ENCODE assay signal across 22 cellular contexts in the genomic region with DNA sequence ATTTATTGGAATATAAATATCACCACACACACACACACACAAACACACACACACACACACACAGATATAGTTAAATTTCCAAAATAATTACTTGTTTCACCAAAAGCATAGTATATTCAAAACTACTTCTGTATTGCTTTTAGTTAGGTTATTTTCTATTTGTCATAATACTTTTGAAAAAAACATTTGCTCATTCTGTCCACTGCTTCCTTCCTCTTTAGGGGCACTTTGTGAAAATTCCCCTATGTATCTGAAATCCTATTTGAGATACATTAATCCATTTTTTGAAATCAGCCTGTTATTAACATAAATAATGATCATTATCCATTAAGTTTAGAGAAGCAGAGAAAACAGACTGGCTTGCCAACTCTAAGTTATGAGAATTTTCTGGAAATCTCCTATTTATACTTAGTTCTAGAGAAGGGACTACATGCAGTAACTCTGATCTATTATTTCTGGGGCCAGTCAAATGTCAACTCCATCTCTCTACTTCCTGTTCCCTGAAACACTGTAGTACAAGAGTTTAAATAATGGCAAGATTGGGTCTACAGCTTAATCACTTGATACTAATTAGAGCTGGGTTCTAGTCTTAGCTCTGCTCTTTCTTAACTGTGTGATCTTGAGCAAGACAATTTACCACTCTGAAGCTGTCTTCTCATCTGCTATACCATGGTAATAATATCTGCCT. TPM values are rescaled to one million over a fixed set of nuclear protein-coding genes. Genes with fewer than 3 reads are reported as not detected.
A peak's percentile ranks its signal among the peaks of the same experiment; 100 is the strongest.
DNase-seq lines count a peak whose midpoint lies in the region; ATAC-seq and TF ChIP-seq lines count a peak whose summit lies in the region.
"Had no signal": no experiment of that assay in that cellular context is flagged by ENCODE, and none has a peak within 500 bp of the region (broad histone marks: within the 10 kb centered on the region; RNA-seq: fewer than 3 reads in every experiment).

No MANE protein-coding gene starts in this region.

- no peak for ATAC-seq in CD4-positive, alpha-beta T cell (ENCODE audit: poor library complexity)
- ATAC-seq in T-helper 17 cell = peak; percentile 14
- no peak for ATAC-seq in GM18858 (IDR thresholded peaks at IDR 0.05; ENCODE audit: unreplicated experiment)

- H3K4me1 Mint-ChIP-seq in CD4-positive, alpha-beta T cell (ENCODE audit: low read depth) = peaks cover 59% of the 10 kb centered on the region
- peaks cover 12% of the 10 kb centered on the region for H3K4me1 Mint-ChIP-seq in T-helper 17 cell
- H3K4me1 Mint-ChIP-seq in immature natural killer cell = peaks cover 11 to 21% of the 10 kb centered on the region in 2 donors
- no peaks in the 10 kb centered on the region for H3K4me1 Mint-ChIP-seq in mesothelial cell of epicardium
- H3K4me1 Mint-ChIP-seq: brain, neural crest cell had no signal

- H3K4me3 ChIP-seq in A673 (ENCODE audit: low read depth, low read length, poor library complexity, severe bottlenecking) = no peak overlapping the region
- H3K4me3 ChIP-seq: colonic mucosa, skin epidermis, upper lobe of left lung had no signal

- no peaks in the 10 kb centered on the region for H3K27me3 Mint-ChIP-seq in CD4-positive, alpha-beta T cell
- H3K27me3 Mint-ChIP-seq in T-helper 17 cell (no peaks in the 10 kb centered on the region), immature natural killer cell (ENCODE audit: low read depth in 3 of 3) (peaks cover 0 to 3% (median 2%) of the 10 kb centered on the region in 3 donors), mesothelial cell of epicardium (ENCODE audit: low read depth) (no peaks in the 10 kb centered on the region)
- H3K27me3 Mint-ChIP-seq: brain had no signal

- TF ChIP-seq POLR2A in erythroblast (IDR thresholded peaks at IDR 0.05; ENCODE audit: low read length) = no peak

- no peaks in the 10 kb centered on the region for H3K36me3 Mint-ChIP-seq in CD4-positive, alpha-beta T cell (ENCODE audit: low read depth)
- no peaks in the 10 kb centered on the region for H3K36me3 Mint-ChIP-seq in T-helper 17 cell (ENCODE audit: low read depth)
- no peaks in the 10 kb centered on the region for H3K36me3 Mint-ChIP-seq in immature natural killer cell
- no peaks in the 10 kb centered on the region for H3K36me3 Mint-ChIP-seq in mesothelial cell of epicardium
- H3K36me3 Mint-ChIP-seq: brain had no signal

- CTCF ChIA-PET in A673 (lab: Charles Lee) = no interaction called here
- CTCF ChIA-PET in CD4-positive, alpha-beta T cell (lab: Charles Lee) = interaction anchor here (1.2 to 2.4 kb wide), 3 partner anchors 11 to 180 kb away, joined by 3 to 6 read pairs (median 3); no protein-coding TSS in a partner anchor

- no peak for DNase-seq in A673 (ENCODE audit: low spot score)
- no peak for DNase-seq in CD4-positive, alpha-beta T cell
- no peak for DNase-seq in T-helper 17 cell
- DNase-seq in immature natural killer cell = no peak
- DNase-seq in hepatic stellate cell (ENCODE audit: low spot score) = no peak
- no peak for DNase-seq in erythroblast (lab: John Stamatoyannopoulos, UW)
- no peak for DNase-seq in mesothelial cell of epicardium (ENCODE audit: low spot score in 2 of 2, unreplicated experiment in 2 of 2)
- DNase-seq: activated CD4-positive, alpha-beta T cell treated with anti-CD3 and anti-CD28 coated beads for 4 hours; activated T-cell treated with anti-CD3 and anti-CD28 coated beads for 4 hours; Caco-2; colonic mucosa; NCI-H1417; NCI-H510A treated with DMSO at 0.1 percent for 48 hours; SK-N-SH; upper lobe of left lung had no signal

- H3K9me3 Mint-ChIP-seq in CD4-positive, alpha-beta T cell = no peaks in the 10 kb centered on the region
- H3K9me3 Mint-ChIP-seq in immature natural killer cell (peaks cover 0 to 2% (median 0%) of the 10 kb centered on the region in 6 donors), mesothelial cell of epicardium (peaks cover 20% of the 10 kb centered on the region)
- H3K9me3 Mint-ChIP-seq: brain had no signal

- H3K27me3 ChIP-seq in A673 (replicated peaks; ENCODE audit: insufficient read depth, low read depth, low read length, poor library complexity) = no peaks in the 10 kb centered on the region
- H3K27me3 ChIP-seq in CD4-positive, alpha-beta T cell (ENCODE audit: control insufficient read depth, insufficient read depth, low read length) = no peaks in the 10 kb centered on the region
- H3K27me3 ChIP-seq: colonic mucosa, upper lobe of left lung had no signal

- no TSS peak for BruUV-seq in A673 (replicated peaks; lab: Mats Ljungman, UMichigan)

- H3K27ac Mint-ChIP-seq in CD4-positive, alpha-beta T cell = peak overlapping the region; percentile 68
- peak overlapping the region; percentile 89 for H3K27ac Mint-ChIP-seq in T-helper 17 cell
- H3K27ac Mint-ChIP-seq in immature natural killer cell = peak overlapping the region in 5 of 6 donors; percentile 12 to 67 (median 32)
- no peak overlapping the region for H3K27ac Mint-ChIP-seq in mesothelial cell of epicardium
- H3K27ac Mint-ChIP-seq: brain had no signal

- TF ChIP-seq CTCF in A673 (conservative IDR thresholded peaks at IDR 0.05; ENCODE audit: low read depth, low read length) = no peak
- no peak for TF ChIP-seq CTCF in CD4-positive, alpha-beta T cell (IDR thresholded peaks at IDR 0.05)
- TF ChIP-seq CTCF in mesothelial cell of epicardium (IDR thresholded peaks at IDR 0.05; ENCODE audit: unreplicated experiment) = no peak

- no peaks in the 10 kb centered on the region for H3K36me3 ChIP-seq in A673 (ENCODE audit: insufficient read depth, low read length, poor library complexity, severe bottlenecking)
- H3K36me3 ChIP-seq: colonic mucosa, upper lobe of left lung had no signal

- H3K4me3 Mint-ChIP-seq in CD4-positive, alpha-beta T cell = peak overlapping the region; percentile 8
- H3K4me3 Mint-ChIP-seq in T-helper 17 cell (peak overlapping the region; percentile 28), immature natural killer cell (no peak overlapping the region), mesothelial cell of epicardium (no peak overlapping the region)
- H3K4me3 Mint-ChIP-seq: brain, neural crest cell had no signal

- POLR2A ChIA-PET in A673 (lab: Charles Lee; ENCODE audit: low non-redundant PET) = interaction anchor here (0.9 kb wide), 1 partner anchor 61 kb away, joined by 3 read pairs; no protein-coding TSS in a partner anchor
- POLR2A ChIA-PET in CD4-positive, alpha-beta T cell (lab: Charles Lee) = interaction anchor here (2.9 kb wide), 1 partner anchor 18 kb away, joined by 19 read pairs; no protein-coding TSS in a partner anchor

- H3K9me3 ChIP-seq in A673 (ENCODE audit: low read depth, low read length, poor library complexity, severe bottlenecking) (no peaks in the 10 kb centered on the region), T-helper 17 cell (ENCODE audit: control insufficient read depth, low read length, poor library complexity, severe bottlenecking) (no peaks in the 10 kb centered on the region)
- no peaks in the 10 kb centered on the region for H3K9me3 ChIP-seq in CD4-positive, alpha-beta T cell (ENCODE audit: control insufficient read depth, low read length)
- H3K9me3 ChIP-seq: Caco-2, colonic mucosa, SK-N-SH, upper lobe of left lung had no signal

- peaks cover 29% of the 10 kb centered on the region for H3K4me1 ChIP-seq in A673 (ENCODE audit: insufficient read depth, low read length, poor library complexity, severe bottlenecking)
- H3K4me1 ChIP-seq: Caco-2, colonic mucosa, upper lobe of left lung had no signal

- intact Hi-C loops in A673 (cut with micrococcal nuclease; ENCODE audit: unreplicated experiment) = loop anchor here (5.0 to 10.0 kb wide), 3 partner anchors 275 to 357 kb away; a partner anchor contains a TSS
- intact Hi-C loops in CD4-positive, alpha-beta T cell (cut with DNase I, micrococcal nuclease) = loop anchor here in 1 of 2 experiments (5.0 kb wide), 1 partner anchor 57 kb away; no protein-coding TSS in a partner anchor

- H3K27ac ChIP-seq in A673 (ENCODE audit: low read depth, low read length, poor library complexity, severe bottlenecking) = peak overlapping the region; percentile 99
- peak overlapping the region; percentile 7 for H3K27ac ChIP-seq in CD4-positive, alpha-beta T cell (ENCODE audit: low read depth, low read length)
- H3K27ac ChIP-seq: colonic mucosa, upper lobe of left lung had no signal

RNA-seq across cellular contexts. Expression of a gene that starts 54.4 kb away (rescaled TPM):
- total RNA-seq in A673 (2021) = 27.1 and 31.7 TPM in 2 replicates
- total RNA-seq in CD4-positive, alpha-beta T cell = 10 to 100 TPM; 33.8 to 34.9 TPM
- total RNA-seq in T-helper 17 cell = 10 to 100 TPM; 34.5 to 41.2 TPM
- 1 to 10 TPM; 3.9 to 9.0 (median 5.0) TPM for polyA plus RNA-seq in immature natural killer cell
- total RNA-seq in mesothelial cell of epicardium = not detected in 3 replicates
- total RNA-seq: Caco-2, fibroblast of lung, glomerular endothelial cell, MCF 10A, neural crest cell had no signal
- polyA plus RNA-seq: fibroblast of lung, SK-N-SH had no signal

Comparison
In these comparisons a context has a peak if more than half of its experiments do, and no peak if none do; other contexts are left out.
1. H3K4me3 Mint-ChIP-seq: peak in CD4-positive, alpha-beta T cell (single experiment) and T-helper 17 cell (single experiment); none in immature natural killer cell (0 of 5) and mesothelial cell of epicardium (single experiment).
2. RNA of a gene that starts 54.4 kb away (total RNA-seq): 34.5 to 41.2 TPM in T-helper 17 cell, 33.8 to 34.9 TPM in CD4-positive, alpha-beta T cell and 27.1 to 31.7 TPM in A673; not detected in mesothelial cell of epicardium; every median in the first group is over 10 times any median in the second.